ENCODE assay signal across 1 cellular context in genomic region chr11:78139422-78140391, GRCh38.
A peak's percentile ranks its signal among the peaks of the same experiment; 100 is the strongest.
TF ChIP-seq lines count a peak whose summit lies in the region.

ALG8 (minus strand) TSS chr11:78139626; CDS start chr11:78139588, 38 bp downstream.

TF ChIP-seq in HepG2, 621 proteins besides CTCF, POLR2A, EP300 and RAD21 (continued from another document and continues in another):
- TF ChIP-seq BCL3 (CRISPR knock-in tag; IDR thresholded peaks at IDR 0.05) (no peak; the same call in none of the 2 replicates), ZNF3 (CRISPR knock-in tag; IDR thresholded peaks at IDR 0.05) (no peak), MYNN (CRISPR knock-in tag; IDR thresholded peaks at IDR 0.05; ENCODE audit: low read depth) (peak; percentile 42; the same call in 1 of the 2 replicates), KLF16 (CRISPR knock-in tag; IDR thresholded peaks at IDR 0.05) (peak in 1 of 2 experiments; percentile 92; a peak in 2 of 4 replicates), HNF4G (IDR thresholded peaks at IDR 0.05; ENCODE audit: borderline replicate concordance, low read depth, low read length) (no peak), HNF4G (CRISPR knock-in tag; IDR thresholded peaks at IDR 0.05; ENCODE audit: borderline replicate concordance, low read depth) (no peak), ATF7-NPFF (CRISPR knock-in tag; IDR thresholded peaks at IDR 0.05; ENCODE audit: low read depth) (peak; percentile 86), KDM4B (CRISPR knock-in tag; IDR thresholded peaks at IDR 0.05) (peak; percentile 38), CHD2 (IDR thresholded peaks at IDR 0.05; ENCODE audit: low read depth, low read length) (0 out of 2 replicates have a peak, but pooled peaks have one; percentile 35), HNF4A (CRISPR knock-in tag; IDR thresholded peaks at IDR 0.05) (no peak), ZNF709 (CRISPR knock-in tag; IDR thresholded peaks at IDR 0.05) (peak; percentile 79; the same call in 1 of the 2 replicates), ZNF646 (CRISPR knock-in tag; IDR thresholded peaks at IDR 0.05) (no peak), ASH2L (IDR thresholded peaks at IDR 0.05; ENCODE audit: insufficient read length, low read depth, low read length) (peak; percentile 87), MXD4 (CRISPR knock-in tag; IDR thresholded peaks at IDR 0.05) (peak; percentile 85; the same call in 1 of the 2 replicates), SNAPC2 (CRISPR knock-in tag; IDR thresholded peaks at IDR 0.05) (peak; percentile 85; the same call in 1 of the 2 replicates), ZNF24 (IDR thresholded peaks at IDR 0.05) (no peak), GLMP (CRISPR knock-in tag; IDR thresholded peaks at IDR 0.05; ENCODE audit: borderline replicate concordance) (no peak), ZNF143 (CRISPR knock-in tag; IDR thresholded peaks at IDR 0.05) (peak; percentile 73), ZNF282 (IDR thresholded peaks at IDR 0.05; ENCODE audit: partially characterized antibody) (no peak), HNF1B (CRISPR knock-in tag; IDR thresholded peaks at IDR 0.05) (no peak), BRCA1 (CRISPR knock-in tag; IDR thresholded peaks at IDR 0.05) (0 out of 2 replicates have a peak, but pooled peaks have one; percentile 56), ZNF34 (CRISPR knock-in tag; IDR thresholded peaks at IDR 0.05; ENCODE audit: borderline replicate concordance) (peak; percentile 42; the same call in 1 of the 2 replicates), GTF3A (CRISPR knock-in tag; conservative IDR thresholded peaks at IDR 0.05) (no peak), ZNF629 (CRISPR knock-in tag; conservative IDR thresholded peaks at IDR 0.05) (peak; percentile 20; the same call in 1 of the 2 replicates), PRPF4 (IDR thresholded peaks at IDR 0.05; ENCODE audit: low read depth, low read length, poor library complexity, severe bottlenecking) (no peak), ZNF382 (CRISPR knock-in tag; IDR thresholded peaks at IDR 0.05; ENCODE audit: borderline replicate concordance) (no peak), SNAPC5 (CRISPR knock-in tag; IDR thresholded peaks at IDR 0.05; ENCODE audit: borderline replicate concordance) (no peak), NCOA2 (CRISPR knock-in tag; IDR thresholded peaks at IDR 0.05) (no peak; the same call in 1 of the 2 replicates), NR2F6 (IDR thresholded peaks at IDR 0.05) (no peak; the same call in 1 of the 2 replicates), NR2F6 (CRISPR knock-in tag; IDR thresholded peaks at IDR 0.05) (peak; percentile 13; the same call in 1 of the 2 replicates), UBTF (CRISPR knock-in tag; IDR thresholded peaks at IDR 0.05) (peak; percentile 39; the same call in 1 of the 2 replicates), MTA1 (CRISPR knock-in tag; IDR thresholded peaks at IDR 0.05; ENCODE audit: borderline replicate concordance) (no peak), TFDP2 (CRISPR knock-in tag; IDR thresholded peaks at IDR 0.05) (peak; percentile 99), SIX4 (CRISPR knock-in tag; IDR thresholded peaks at IDR 0.05) (peak; percentile 52), USF2 (IDR thresholded peaks at IDR 0.05; ENCODE audit: low read depth, low read length) (no peak), USF2 (CRISPR knock-in tag; IDR thresholded peaks at IDR 0.05; ENCODE audit: borderline replicate concordance) (no peak), ZNF614 (CRISPR knock-in tag; IDR thresholded peaks at IDR 0.05; ENCODE audit: borderline replicate concordance) (no peak), ESRRA (CRISPR knock-in tag; IDR thresholded peaks at IDR 0.05; ENCODE audit: low read depth) (no peak), ZNF121 (CRISPR knock-in tag; IDR thresholded peaks at IDR 0.05) (no peak), RFX3 (CRISPR knock-in tag; IDR thresholded peaks at IDR 0.05) (no peak), E2F1 (CRISPR knock-in tag; IDR thresholded peaks at IDR 0.05) (peak; percentile 93), FOXA3 (CRISPR knock-in tag; IDR thresholded peaks at IDR 0.05) (peak; percentile 16; the same call in 1 of the 2 replicates), TARDBP (CRISPR knock-in tag; IDR thresholded peaks at IDR 0.05) (peak; percentile 82), ZNF264 (CRISPR knock-in tag; IDR thresholded peaks at IDR 0.05) (peak; percentile 56; the same call in 1 of the 2 replicates), ZFP41 (CRISPR knock-in tag; IDR thresholded peaks at IDR 0.05; ENCODE audit: borderline replicate concordance) (peak; percentile 63; the same call in 1 of the 2 replicates), ZNF83 (CRISPR knock-in tag; IDR thresholded peaks at IDR 0.05; ENCODE audit: borderline replicate concordance) (no peak)
